Comparison of ENCODE assay signal across 1 cellular context in the genomic region with DNA sequence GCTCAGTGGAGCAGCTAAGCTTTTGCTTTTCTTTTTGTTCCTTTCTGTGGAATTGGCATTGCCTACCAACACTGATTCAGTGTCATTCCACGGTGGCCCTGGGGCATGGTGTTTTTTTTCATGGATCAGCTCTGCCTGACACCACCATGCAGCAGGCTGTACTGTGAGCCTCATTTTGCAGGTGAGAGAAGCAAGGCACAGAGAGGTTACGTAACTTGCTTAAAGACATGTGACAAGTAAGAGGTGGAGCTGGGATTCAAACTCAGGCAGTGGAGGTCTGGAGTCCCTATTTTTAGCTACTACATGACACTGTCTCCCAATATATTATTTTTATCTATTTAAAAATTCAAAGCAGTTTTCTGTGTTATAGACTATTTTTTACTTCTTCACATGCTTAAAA.
TF ChIP-seq lines count a peak whose summit lies in the region.

No MANE protein-coding gene starts in this region.

TF ChIP-seq in IMR-90, 13 proteins besides CTCF, POLR2A, EP300 and RAD21:
- TF ChIP-seq NFE2L2 (IDR thresholded peaks at IDR 0.05; ENCODE audit: low read depth, low read length) (no peak), CEBPB (IDR thresholded peaks at IDR 0.05; ENCODE audit: low read depth, low read length) (peak; percentile 38)
